ENCODE assay signal across 9 cellular contexts in the genomic region with DNA sequence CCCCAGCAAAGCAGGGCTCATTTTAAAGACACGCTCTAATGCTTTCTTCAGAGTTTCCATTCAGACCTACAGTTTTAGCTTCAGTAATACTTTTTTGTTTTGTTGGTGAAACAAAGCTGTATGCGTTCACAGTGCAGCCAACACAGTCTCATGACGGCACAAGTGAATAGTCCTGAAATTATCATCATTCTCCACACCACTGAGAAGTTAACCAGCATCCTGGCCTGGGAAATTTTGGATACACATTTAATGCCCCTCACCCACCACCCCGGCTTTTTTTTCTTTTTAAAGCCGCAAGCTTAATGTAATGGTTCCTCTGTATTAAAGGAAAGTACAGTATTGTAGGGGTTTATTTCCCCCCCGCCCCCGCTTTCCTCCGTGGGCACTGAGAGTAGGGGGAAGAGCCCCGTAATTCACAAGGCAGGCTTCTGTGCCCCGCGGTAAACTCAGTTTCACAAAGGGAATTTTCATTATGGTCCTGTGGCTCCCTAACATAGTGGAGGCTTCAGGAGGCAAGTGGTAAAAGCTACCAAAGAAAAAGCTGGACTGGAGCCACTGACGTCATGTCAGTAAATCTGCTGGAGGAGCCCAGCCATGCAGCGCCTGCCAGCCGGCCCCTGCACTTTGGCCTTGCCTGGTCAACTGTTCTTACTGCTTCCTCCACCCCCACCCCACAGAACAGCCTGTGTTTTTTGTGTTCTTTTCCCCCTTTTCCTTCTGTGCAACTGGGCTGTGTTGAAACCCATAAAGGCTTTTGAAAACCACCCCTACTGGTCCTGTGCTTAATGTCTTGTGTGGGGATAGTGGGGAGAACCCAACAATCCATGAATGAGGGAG. TPM values are rescaled to one million over a fixed set of nuclear protein-coding genes. Genes with fewer than 3 reads are reported as not detected.
DNase-seq lines count a peak whose midpoint lies in the region; ATAC-seq and TF ChIP-seq lines count a peak whose summit lies in the region.
"Had no signal": no experiment of that assay in that cellular context is flagged by ENCODE, and none has a peak within 500 bp of the region (broad histone marks: within the 10 kb centered on the region; RNA-seq: fewer than 3 reads in every experiment).

No MANE protein-coding gene starts in this region.

- no peak overlapping the region for H3K4me2 ChIP-seq in H9 (ENCODE audit: insufficient read depth, insufficient read length, low read length)

- no peaks in the 10 kb centered on the region; a peak in 1 of 7 replicates for H3K36me3 Mint-ChIP-seq in H9 (ENCODE audit: insufficient read depth in 1 of 3, low read depth in 3 of 3)

- no peak overlapping the region for H3K9ac ChIP-seq in H9 (ENCODE audit: extremely low read depth, insufficient read length, low read length)
- H3K9ac ChIP-seq: BLaER1 had no signal

- H3K18ac ChIP-seq in H9 (ENCODE audit: insufficient read length, low read depth, low read length), result no peak overlapping the region

- H4K5ac ChIP-seq in H9 (ENCODE audit: insufficient read length, low read depth, low read length), result no peak overlapping the region

- no peak overlapping the region for H2AFZ ChIP-seq in H9 (ENCODE audit: low read length)

- no peaks in the 10 kb centered on the region for H3K23me2 ChIP-seq in H9 (ENCODE audit: insufficient read length, low read depth, low read length, poor library complexity, severe bottlenecking)

- H3K4me3 ChIP-seq in astrocyte of the cerebellum (ENCODE audit: low read depth, low read length) (peak overlapping the region; percentile 2), sigmoid colon (peak overlapping the region in 3 of 4 donors; percentile 7 to 26 (median 15))
- H3K4me3 ChIP-seq: BLaER1 had no signal

- in situ Hi-C loops in astrocyte of the cerebellum (cut with HindIII; ENCODE audit: low sequenced_read_pairs), result no loop called here

- no peak for TF ChIP-seq POLR2A in sigmoid colon (IDR thresholded peaks at IDR 0.05)

- TF ChIP-seq CTCF in astrocyte of the cerebellum (IDR thresholded peaks at IDR 0.05; ENCODE audit: low read depth, low read length, missing control alignments) (peak; percentile 2), sigmoid colon (IDR thresholded peaks at IDR 0.05) (no peak), H9 (conservative IDR thresholded peaks at IDR 0.05) (no peak)

- no peak overlapping the region for H3K4ac ChIP-seq in H9 (ENCODE audit: low read depth, low read length)

- H3K27me3 ChIP-seq in sigmoid colon (no peaks in the 10 kb centered on the region), H9 (ENCODE audit: insufficient read depth, low read length) (peaks cover 2% of the 10 kb centered on the region; the same call in 1 of the 2 replicates)
- H3K27me3 ChIP-seq: BLaER1 had no signal

- H2BK5ac ChIP-seq in H9 (ENCODE audit: insufficient read length, low read length), result no peak overlapping the region

- H3K4me1 ChIP-seq in sigmoid colon, result peaks cover 0 to 88% (median 84%) of the 10 kb centered on the region in 4 donors
- peaks cover 47% of the 10 kb centered on the region; the same call in 1 of the 2 replicates for H3K4me1 ChIP-seq in H9 (ENCODE audit: insufficient read depth, low read length)

- H3K27me3 Mint-ChIP-seq in H9 (ENCODE audit: low read depth), result peaks cover 17% of the 10 kb centered on the region

- H2BK15ac ChIP-seq in H9 (ENCODE audit: low read depth, low read length), result no peak overlapping the region

- no peak overlapping the region for H3K4me3 Mint-ChIP-seq in H9

- H3K79me2 ChIP-seq in H9 (ENCODE audit: insufficient read depth, low read length), result peaks cover 30% of the 10 kb centered on the region

- peaks cover 14% of the 10 kb centered on the region for H3K79me1 ChIP-seq in H9 (ENCODE audit: insufficient read depth, low read depth, low read length, poor library complexity, severe bottlenecking)

- intact Hi-C loops in sigmoid colon (cut with DNase I), result loop anchor here (2.0 to 5.0 kb wide), 2 partner anchors 16 to 280 kb away; no protein-coding TSS in a partner anchor

- H4K20me1 ChIP-seq in H9 (ENCODE audit: control insufficient read depth, insufficient read depth, insufficient read length), result no peaks in the 10 kb centered on the region
- H4K20me1 ChIP-seq: BLaER1 had no signal

- 23 to 40% methylated on average over 14 of the region's 14 CpGs for WGBS in sigmoid colon, 2 donors
- WGBS in H9 (ENCODE audit: extremely low coverage, insufficient read length, low lambda C conversion rate), result no CpG with 5 or more reads among the region's 14 CpGs

- no peak overlapping the region for H3T11ph ChIP-seq in H9 (ENCODE audit: low read length)

- no peak overlapping the region for H4K8ac ChIP-seq in H9 (replicated peaks; ENCODE audit: insufficient read length, low read depth, low read length)

- H4K91ac ChIP-seq in H9 (ENCODE audit: insufficient read length, low read depth, low read length), result no peak overlapping the region

- H2BK20ac ChIP-seq in H9 (ENCODE audit: low read depth, low read length, poor library complexity, severe bottlenecking), result no peak overlapping the region

- peak overlapping the region in 1 of 3 experiments; percentile 66; a peak in 2 of 7 replicates for H3K27ac Mint-ChIP-seq in H9

- H3K23ac ChIP-seq in H9 (ENCODE audit: insufficient read length, low read depth, low read length), result no peak overlapping the region

- no peak overlapping the region for H3K56ac ChIP-seq in H9 (ENCODE audit: insufficient read length, low read depth, low read length)

- no peak overlapping the region for H2BK120ac ChIP-seq in H9 (ENCODE audit: low read depth, low read length, poor library complexity, severe bottlenecking)

- DNase-seq in NCI-H2107 treated with DMSO at 0.1 percent for 48 hours (lab: John Stamatoyannopoulos, UW; ENCODE audit: unreplicated experiment), result peak; percentile 41
- DNase-seq in NCI-H2107 (lab: John Stamatoyannopoulos, UW), result no peak
- peak; percentile 97 for DNase-seq in astrocyte of the cerebellum (ENCODE audit: low read depth)
- peak; percentile 41 for DNase-seq in iPS-NIHi11 (ENCODE audit: low spot score)
- DNase-seq in sigmoid colon, result peak; percentile 97
- no peak for DNase-seq in NK-92 treated with Interleukin-12 subunit alpha and Interleukin-12 subunit beta, amount 100 ng/mL, for 24 hours (lab: John Stamatoyannopoulos, UW)
- DNase-seq in H9, result no peak

- peak overlapping the region; percentile 82 to 93 (median 91) for H3K27ac ChIP-seq in sigmoid colon
- H3K27ac ChIP-seq in H9 (ENCODE audit: insufficient read length, low read depth, low read length), result no peak overlapping the region
- H3K27ac ChIP-seq: BLaER1 had no signal

- ATAC-seq in GM19023 (IDR thresholded peaks at IDR 0.05; ENCODE audit: unreplicated experiment), result no peak

- TF ChIP-seq EP300 in sigmoid colon (IDR thresholded peaks at IDR 0.05), result peak in 3 of 4 donors; percentile 56 to 70 (median 56)

- H3K9me3 ChIP-seq in sigmoid colon (no peaks in the 10 kb centered on the region), H9 (ENCODE audit: control insufficient read depth, low read depth, low read length) (no peaks in the 10 kb centered on the region)
- H3K9me3 ChIP-seq: BLaER1 had no signal

- H3K4me1 Mint-ChIP-seq in H9, result peaks cover 85 to 94% of the 10 kb centered on the region in 2 experiments

- no peak overlapping the region for H2AK5ac ChIP-seq in H9 (ENCODE audit: insufficient read length, low read length)

- no peak overlapping the region for H3K14ac ChIP-seq in H9 (ENCODE audit: insufficient read depth, low read length)

- no peaks in the 10 kb centered on the region; a peak in 1 of 5 replicates for H3K9me3 Mint-ChIP-seq in H9

- H3K36me3 ChIP-seq in sigmoid colon, result no peaks in the 10 kb centered on the region
- H3K36me3 ChIP-seq: BLaER1 had no signal

- H2BK12ac ChIP-seq in H9 (ENCODE audit: insufficient read length, low read depth, low read length), result no peak overlapping the region

RNA-seq across cellular contexts. Expression of a gene that starts 18.2 kb away (rescaled TPM):
- 100 to 1,000 TPM; 155 to 200 (median 186) TPM for total RNA-seq in sigmoid colon
- polyA plus RNA-seq in sigmoid colon, result 10 to 100 TPM in 1 of 3 donors, 1 to 10 TPM in 2; 3.2 to 14.0 (median 4.2) TPM
- 75.1 and 76.8 TPM in 2 replicates for total RNA-seq in H9 (2021)

Comparison
In these comparisons a context has a peak if more than half of its experiments do, and no peak if none do; other contexts are left out.
1. DNase-seq: peak in NCI-H2107 treated with DMSO at 0.1 percent for 48 hours (single experiment), astrocyte of the cerebellum (single experiment), iPS-NIHi11 (single experiment) and sigmoid colon (single experiment); none in NCI-H2107 (single experiment), NK-92 treated with Interleukin-12 subunit alpha and Interleukin-12 subunit beta, amount 100 ng/mL, for 24 hours (single experiment) and H9 (single experiment).